In genomic region chr16:77951788-77952187, GRCh38 we compare ENCODE assay signal across 8 cellular contexts.
A peak's percentile ranks its signal among the peaks of the same experiment; 100 is the strongest.
DNase-seq lines count a peak whose midpoint lies in the region; ATAC-seq and TF ChIP-seq lines count a peak whose summit lies in the region.

No MANE protein-coding gene starts in this region.

- no peaks in the 10 kb centered on the region for H3K9me3 Mint-ChIP-seq in endothelial cell (ENCODE audit: unreplicated experiment)
- H3K9me3 Mint-ChIP-seq in activated naive CD8-positive, alpha-beta T cell treated with anti-CD3 and anti-CD28 coated beads, Interleukin-2, amount 50 U/mL, for 24 hours, result no peaks in the 10 kb centered on the region
- no peaks in the 10 kb centered on the region for H3K9me3 Mint-ChIP-seq in activated naive CD8-positive, alpha-beta T cell treated with anti-CD3 and anti-CD28 coated beads for 36 hours

- ATAC-seq in GM21619 (IDR thresholded peaks at IDR 0.05; ENCODE audit: unreplicated experiment), result peak; percentile 53
- no peak for ATAC-seq in HG03025 (IDR thresholded peaks at IDR 0.05; ENCODE audit: low FRiP score, unreplicated experiment)
- ATAC-seq in activated naive CD8-positive, alpha-beta T cell treated with anti-CD3 and anti-CD28 coated beads, Interleukin-2, amount 50 U/mL, for 24 hours, result no peak

- H3K4me1 Mint-ChIP-seq in endothelial cell (ENCODE audit: unreplicated experiment), result peaks cover 7% of the 10 kb centered on the region
- no peaks in the 10 kb centered on the region for H3K4me1 Mint-ChIP-seq in activated naive CD8-positive, alpha-beta T cell treated with anti-CD3 and anti-CD28 coated beads, Interleukin-2, amount 50 U/mL, for 24 hours
- no peaks in the 10 kb centered on the region for H3K4me1 Mint-ChIP-seq in activated naive CD8-positive, alpha-beta T cell treated with anti-CD3 and anti-CD28 coated beads for 36 hours

- no peak overlapping the region for H3K4me3 Mint-ChIP-seq in endothelial cell (ENCODE audit: unreplicated experiment)
- no peak overlapping the region for H3K4me3 Mint-ChIP-seq in activated naive CD8-positive, alpha-beta T cell treated with anti-CD3 and anti-CD28 coated beads, Interleukin-2, amount 50 U/mL, for 24 hours
- no peak overlapping the region for H3K4me3 Mint-ChIP-seq in activated naive CD8-positive, alpha-beta T cell treated with anti-CD3 and anti-CD28 coated beads for 36 hours

- in situ Hi-C loops in ACHN (cut with HindIII; ENCODE audit: low pct_ligation_motif_present, low pct_unique_long_range_greater_than_20kb, low sequenced_read_pairs), result no loop called here

- no peak overlapping the region for H3K27ac Mint-ChIP-seq in endothelial cell (ENCODE audit: unreplicated experiment)
- H3K27ac Mint-ChIP-seq in activated naive CD8-positive, alpha-beta T cell treated with anti-CD3 and anti-CD28 coated beads, Interleukin-2, amount 50 U/mL, for 24 hours, result no peak overlapping the region
- no peak overlapping the region for H3K27ac Mint-ChIP-seq in activated naive CD8-positive, alpha-beta T cell treated with anti-CD3 and anti-CD28 coated beads for 36 hours

- H3K27me3 Mint-ChIP-seq in endothelial cell (ENCODE audit: unreplicated experiment), result peaks cover 3% of the 10 kb centered on the region
- H3K27me3 Mint-ChIP-seq in activated naive CD8-positive, alpha-beta T cell treated with anti-CD3 and anti-CD28 coated beads, Interleukin-2, amount 50 U/mL, for 24 hours, result peaks cover 8% of the 10 kb centered on the region
- peaks cover 32% of the 10 kb centered on the region for H3K27me3 Mint-ChIP-seq in activated naive CD8-positive, alpha-beta T cell treated with anti-CD3 and anti-CD28 coated beads for 36 hours

- intact Hi-C loops in cardiac septum (cut with DNase I), result no loop called here

- peak; percentile 43 for TF ChIP-seq CTCF in endothelial cell (IDR thresholded peaks at IDR 0.05; ENCODE audit: unreplicated experiment)

- DNase-seq in ACHN (peak; percentile 39), NCI-H524 treated with DMSO at 0.1 percent for 48 hours (lab: John Stamatoyannopoulos, UW) (peak; percentile 65), endothelial cell (ENCODE audit: low spot score) (no peak), cardiac septum (ENCODE audit: low spot score) (no peak)
- no peak for DNase-seq in activated naive CD8-positive, alpha-beta T cell treated with anti-CD3 and anti-CD28 coated beads, Interleukin-2, amount 50 U/mL, for 24 hours
- DNase-seq in activated naive CD8-positive, alpha-beta T cell treated with anti-CD3 and anti-CD28 coated beads for 36 hours, result no peak

- no peaks in the 10 kb centered on the region for H3K36me3 Mint-ChIP-seq in endothelial cell (ENCODE audit: low read depth, unreplicated experiment)
- H3K36me3 Mint-ChIP-seq in activated naive CD8-positive, alpha-beta T cell treated with anti-CD3 and anti-CD28 coated beads, Interleukin-2, amount 50 U/mL, for 24 hours (ENCODE audit: low read depth), result no peaks in the 10 kb centered on the region
- no peaks in the 10 kb centered on the region for H3K36me3 Mint-ChIP-seq in activated naive CD8-positive, alpha-beta T cell treated with anti-CD3 and anti-CD28 coated beads for 36 hours

Comparison
In these comparisons a context has a peak if more than half of its experiments do, and no peak if none do; other contexts are left out.
1. DNase-seq: peak in ACHN (single experiment) and NCI-H524 treated with DMSO at 0.1 percent for 48 hours (single experiment); none in endothelial cell (single experiment), activated naive CD8-positive, alpha-beta T cell treated with anti-CD3 and anti-CD28 coated beads, Interleukin-2, amount 50 U/mL, for 24 hours (single experiment), cardiac septum (single experiment) and activated naive CD8-positive, alpha-beta T cell treated with anti-CD3 and anti-CD28 coated beads for 36 hours (single experiment).